ENCODE assay signal across 8 cellular contexts in the genomic region with DNA sequence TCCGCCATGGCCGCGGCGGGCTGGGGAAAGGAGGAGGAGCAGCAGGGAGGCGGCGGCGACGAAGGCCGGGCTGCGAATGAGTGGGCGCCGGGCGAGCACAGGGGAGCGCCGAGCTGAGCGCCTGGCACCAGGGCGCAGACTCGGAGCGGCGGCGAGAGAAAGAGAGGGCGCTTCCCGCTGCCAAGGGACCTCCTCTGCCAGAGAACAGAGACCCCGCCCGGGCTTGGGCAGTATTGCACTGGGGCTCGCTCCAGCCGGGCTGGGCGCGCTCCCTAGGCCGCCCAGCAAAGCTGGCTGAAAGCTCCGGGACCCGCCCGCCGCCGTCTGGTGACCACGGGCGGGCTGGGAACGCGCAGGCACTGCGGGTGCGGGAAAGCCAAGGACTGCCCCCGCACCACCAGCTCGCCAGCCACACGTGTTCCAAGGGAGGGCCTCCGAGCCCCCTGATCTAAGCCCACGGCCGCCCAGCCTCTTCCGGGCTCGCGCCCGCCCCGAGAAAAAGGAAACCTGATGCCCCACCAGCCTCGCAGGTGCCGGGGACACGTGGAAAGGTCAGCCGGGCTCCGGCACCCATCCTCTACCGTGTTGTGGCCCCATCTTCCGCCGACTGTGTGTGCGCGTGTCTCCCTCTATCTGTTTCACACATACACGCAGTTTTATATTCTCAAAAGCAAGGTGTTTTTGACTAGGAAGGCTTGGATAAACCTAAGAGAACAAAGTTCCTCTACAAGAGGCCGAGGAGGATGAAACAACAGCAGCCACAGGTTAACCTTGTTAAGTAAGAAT. TPM values are rescaled to one million over a fixed set of nuclear protein-coding genes. Genes with fewer than 3 reads are reported as not detected.
DNase-seq lines count a peak whose midpoint lies in the region; ATAC-seq and TF ChIP-seq lines count a peak whose summit lies in the region.

A gene (minus strand): TSS at position 140 of the 786 bp plus-strand sequence. CDS start 132 bp downstream, at position 8.

- H3K36me3 ChIP-seq in right atrium auricular region (no peaks in the 10 kb centered on the region), rectal smooth muscle tissue (ENCODE audit: control insufficient read depth, insufficient read depth, low read length) (no peaks in the 10 kb centered on the region), aorta (ENCODE audit: control insufficient read depth in 1 of 2, insufficient read depth in 2 of 2, low read length in 1 of 2) (no peaks in the 10 kb centered on the region)

- peak within 1 kb of the TSS; percentile 98 for H3K27ac Mint-ChIP-seq in T-helper 17 cell

- H3K9me3 ChIP-seq in T-helper 17 cell (ENCODE audit: control insufficient read depth, low read length, poor library complexity, severe bottlenecking) (no peaks in the 10 kb centered on the region), right atrium auricular region (no peaks in the 10 kb centered on the region), aorta (ENCODE audit: control insufficient read depth, low read length) (no peaks in the 10 kb centered on the region)

- peak within 1 kb of the TSS; percentile 84 for H3K9ac ChIP-seq in rectal smooth muscle tissue (ENCODE audit: low read length)

- H3K4me3 ChIP-seq in right atrium auricular region (peak within 1 kb of the TSS; percentile 88 to 94), rectal smooth muscle tissue (ENCODE audit: low read length) (peak within 1 kb of the TSS; percentile 90), aorta (ENCODE audit: low read length in 2 of 2) (peak within 1 kb of the TSS; percentile 82 to 94)

- H3K4me1 ChIP-seq in right atrium auricular region, result peaks cover 0 to 44% of the 10 kb centered on the region in 2 donors
- peaks cover 15% of the 10 kb centered on the region for H3K4me1 ChIP-seq in rectal smooth muscle tissue (ENCODE audit: control insufficient read depth, insufficient read depth, low read length)
- H3K4me1 ChIP-seq in aorta (ENCODE audit: control insufficient read depth in 1 of 2, insufficient read depth in 2 of 2, low read length in 2 of 2), result peaks cover 1 to 2% of the 10 kb centered on the region in 2 donors

- H3K4me3 Mint-ChIP-seq in T-helper 17 cell, result peak within 1 kb of the TSS; percentile 98

- intact Hi-C loops in aorta (cut with DNase I), result loop anchor here (2.0 to 10.0 kb wide), 8 partner anchors 34 to 672 kb away; no protein-coding TSS in a partner anchor

- H3K27ac ChIP-seq in angular gyrus (ENCODE audit: low read depth, low read length) (peak within 1 kb of the TSS; percentile 86), right atrium auricular region (peak within 1 kb of the TSS; percentile 94 to 96), rectal smooth muscle tissue (ENCODE audit: low read depth, low read length) (peak within 1 kb of the TSS; percentile 79), aorta (ENCODE audit: low read depth in 1 of 2, low read length in 2 of 2) (peak within 1 kb of the TSS; percentile 64 to 81)

- H3K36me3 Mint-ChIP-seq in T-helper 17 cell (ENCODE audit: low read depth), result peaks cover 3% of the 10 kb centered on the region

- H3K27me3 ChIP-seq in right atrium auricular region (no peaks in the 10 kb centered on the region), rectal smooth muscle tissue (ENCODE audit: control insufficient read depth, insufficient read depth, low read length) (no peaks in the 10 kb centered on the region), aorta (ENCODE audit: control insufficient read depth in 1 of 2, insufficient read depth in 2 of 2, low read length in 1 of 2) (no peaks in the 10 kb centered on the region)

- peak; percentile 82 for ATAC-seq in GM18498 (IDR thresholded peaks at IDR 0.05; ENCODE audit: unreplicated experiment)
- ATAC-seq in HG02938 (IDR thresholded peaks at IDR 0.05; ENCODE audit: unreplicated experiment), result peak; percentile 72
- peak; percentile 87 for ATAC-seq in T-helper 17 cell
- ATAC-seq in aorta (ENCODE audit: low FRiP score), result peak; percentile 95

- 0 to 1% methylated on average over 43 to 64 of the region's 64 CpGs for WGBS in aorta, 2 donors

- peaks cover 54% of the 10 kb centered on the region for H3K4me1 Mint-ChIP-seq in T-helper 17 cell

- H3K27me3 Mint-ChIP-seq in T-helper 17 cell, result no peaks in the 10 kb centered on the region

- peak; percentile 55 to 86 for TF ChIP-seq CTCF in right atrium auricular region (IDR thresholded peaks at IDR 0.05)

- DNase-seq in NCI-H1694 treated with DMSO at 0.1 percent for 48 hours (lab: John Stamatoyannopoulos, UW) (peak; percentile 82), T-helper 17 cell (peak; percentile 84 to 92 (median 86)), right atrium auricular region (ENCODE audit: low spot score) (peak; percentile 92), aorta (peak; percentile 96 to 98)

RNA-seq across cellular contexts. Expression of the gene that starts here (rescaled TPM):
- total RNA-seq in T-helper 17 cell (10 to 100 TPM; 25.3 to 27.0 TPM), right atrium auricular region (10 to 100 TPM; 19.1 to 22.7 TPM), aorta (10 to 100 TPM; 78.0 to 90.0 TPM)
- 10 to 100 TPM; 21.8 to 25.3 TPM for polyA plus RNA-seq in aorta

Comparison
In these comparisons a context has a peak if more than half of its experiments do, and no peak if none do; other contexts are left out.
1. Peak in every context shown above with its lines: DNase-seq, ATAC-seq, H3K4me3 ChIP-seq and H3K27ac ChIP-seq.